In genomic region chr7:129575699-129576098, GRCh38 we compare ENCODE assay signal across 7 cellular contexts.
"Had no signal": no experiment of that assay in that cellular context is flagged by ENCODE, and none has a peak within 500 bp of the region (broad histone marks: within the 10 kb centered on the region; RNA-seq: fewer than 3 reads in every experiment).

No MANE protein-coding gene starts in this region.

- H2AFZ ChIP-seq: GM23248 had no signal

- H3K4me3 ChIP-seq: GM23248 had no signal

- H3K27ac ChIP-seq: GM23248 had no signal

- H3K9ac ChIP-seq: GM23248 had no signal

- FAIRE-seq: H54, HTR-8/SVneo had no signal

- DNase-seq: GM23248, GOT3, H9, HCEC 1CT, KG1 had no signal
